8 cellular contexts compared by ENCODE assay signal in the genomic region with DNA sequence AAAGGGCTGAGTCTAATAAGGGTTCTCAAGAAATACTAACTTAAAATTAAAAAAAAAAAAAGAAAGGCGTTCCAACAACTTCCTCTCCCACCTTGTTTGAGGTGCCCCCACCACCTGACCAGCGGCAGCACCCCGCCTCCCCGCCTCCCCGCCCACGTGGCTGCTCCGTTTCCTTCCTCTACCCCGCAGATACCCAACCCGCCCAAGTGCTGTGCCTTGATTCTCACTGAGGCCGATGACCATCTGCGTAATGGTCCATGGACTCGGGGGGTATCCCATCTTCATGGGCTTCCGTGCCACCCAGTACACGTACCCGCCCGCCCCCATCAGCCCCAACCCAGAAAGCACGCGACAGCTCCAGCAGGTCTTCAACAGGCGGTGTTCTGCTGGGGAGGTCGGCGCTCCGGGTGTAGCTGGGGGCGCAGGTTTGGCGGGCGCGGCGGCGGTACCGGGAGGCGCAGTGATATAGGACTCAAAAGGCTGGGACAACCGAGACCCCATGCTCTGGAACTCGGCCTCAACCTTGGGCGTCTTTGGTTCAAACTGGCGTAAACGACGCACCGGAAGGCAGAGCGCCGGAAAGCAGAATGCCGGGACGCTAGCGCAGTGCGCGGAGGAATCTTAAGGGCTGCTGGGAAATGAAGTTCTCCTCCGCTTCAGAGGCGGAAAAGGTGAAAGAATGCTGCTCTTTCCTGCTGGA. TPM values are rescaled to one million over a fixed set of nuclear protein-coding genes. Genes with fewer than 3 reads are reported as not detected.
DNase-seq lines count a peak whose midpoint lies in the region; ATAC-seq and TF ChIP-seq lines count a peak whose summit lies in the region.

A gene with protein sequence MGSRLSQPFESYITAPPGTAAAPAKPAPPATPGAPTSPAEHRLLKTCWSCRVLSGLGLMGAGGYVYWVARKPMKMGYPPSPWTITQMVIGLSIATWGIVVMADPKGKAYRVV (minus strand): TSS at position 545 of the 700 bp plus-strand sequence. CDS start 44 bp downstream, at position 501.

- in situ Hi-C loops in HAP-1 (cut with MboI; ENCODE audit: low sequenced_read_pairs) = no loop called here

- no peaks in the 10 kb centered on the region for H3K9me3 ChIP-seq in HAP-1
- no peaks in the 10 kb centered on the region for H3K9me3 ChIP-seq in MM.1S (replicated peaks; ENCODE audit: insufficient read depth, low read length)
- no peaks in the 10 kb centered on the region for H3K9me3 ChIP-seq in thymus (ENCODE audit: control insufficient read depth)

- no peaks in the 10 kb centered on the region for H3F3A ChIP-seq in MM.1S (ENCODE audit: insufficient read depth, low read length)

- peaks cover 7% of the 10 kb centered on the region; the same call in 1 of the 2 replicates for H3K79me2 ChIP-seq in MM.1S (ENCODE audit: low read length)

- peak within 1 kb of the TSS; percentile 94 to 96 for H3K27ac Mint-ChIP-seq in activated naive CD4-positive, alpha-beta T cell treated with anti-CD3 and anti-CD28 coated beads, Interleukin-2, amount 50 U/mL, for 72 hours
- H3K27ac Mint-ChIP-seq in osteocyte (ENCODE audit: unreplicated experiment) = peak within 1 kb of the TSS; percentile 82

- H2AFZ ChIP-seq in MM.1S (ENCODE audit: low read length) = peak within 1 kb of the TSS; percentile 99

- peaks cover 12 to 21% of the 10 kb centered on the region in 2 donors for H3K36me3 Mint-ChIP-seq in activated naive CD4-positive, alpha-beta T cell treated with anti-CD3 and anti-CD28 coated beads, Interleukin-2, amount 50 U/mL, for 72 hours
- peaks cover 15% of the 10 kb centered on the region for H3K36me3 Mint-ChIP-seq in osteocyte (ENCODE audit: unreplicated experiment)

- peaks cover 2% of the 10 kb centered on the region for H3K27me3 Mint-ChIP-seq in osteocyte (ENCODE audit: unreplicated experiment)

- DNase-seq in GDM1 (lab: John Stamatoyannopoulos, UW) = peak; percentile 65
- peak; percentile 85 to 86 for DNase-seq in HAP-1 (ENCODE audit: low spot score in 2 of 2)
- DNase-seq in MM.1S = peak; percentile 86
- DNase-seq in SKM-1 (lab: John Stamatoyannopoulos, UW; ENCODE audit: unreplicated experiment) = peak; percentile 84
- peak; percentile 67 to 78 for DNase-seq in activated naive CD4-positive, alpha-beta T cell treated with anti-CD3 and anti-CD28 coated beads, Interleukin-2, amount 50 U/mL, for 72 hours (ENCODE audit: low spot score in 2 of 2)
- peak; percentile 63 to 93 (median 84) for DNase-seq in head of caudate nucleus
- DNase-seq in osteocyte (ENCODE audit: extremely low spot score, unreplicated experiment) = peak; percentile 86

- no peaks in the 10 kb centered on the region for H3K27me3 ChIP-seq in HAP-1 (ENCODE audit: low read depth)
- no peaks in the 10 kb centered on the region for H3K27me3 ChIP-seq in MM.1S (replicated peaks; ENCODE audit: insufficient read depth, low read length)
- H3K27me3 ChIP-seq in thymus (ENCODE audit: control insufficient read depth, insufficient read depth) = no peaks in the 10 kb centered on the region

- under 1% methylated on average over 46 of the region's 46 CpGs for WGBS in thymus

- intact Hi-C loops in head of caudate nucleus (cut with DNase I) = no loop called here

- peak; percentile 90 to 91 for ATAC-seq in activated naive CD4-positive, alpha-beta T cell treated with anti-CD3 and anti-CD28 coated beads, Interleukin-2, amount 50 U/mL, for 72 hours

- H3K9me2 ChIP-seq in MM.1S (replicated peaks; ENCODE audit: insufficient read depth, low read length) = no peaks in the 10 kb centered on the region

- H4K20me1 ChIP-seq in MM.1S (ENCODE audit: insufficient read depth, low read length) = no peaks in the 10 kb centered on the region

- H3K36me3 ChIP-seq in HAP-1 (replicated peaks) = peaks cover 24% of the 10 kb centered on the region
- H3K36me3 ChIP-seq in MM.1S (replicated peaks; ENCODE audit: insufficient read depth, low read length) = no peaks in the 10 kb centered on the region
- H3K36me3 ChIP-seq in thymus (ENCODE audit: control insufficient read depth, insufficient read depth) = peaks cover 8% of the 10 kb centered on the region

- no peaks in the 10 kb centered on the region for H3K9me3 Mint-ChIP-seq in activated naive CD4-positive, alpha-beta T cell treated with anti-CD3 and anti-CD28 coated beads, Interleukin-2, amount 50 U/mL, for 72 hours
- no peaks in the 10 kb centered on the region for H3K9me3 Mint-ChIP-seq in osteocyte (ENCODE audit: unreplicated experiment)

- peaks cover 10% of the 10 kb centered on the region for H3K4me1 Mint-ChIP-seq in osteocyte (ENCODE audit: unreplicated experiment)

- peak within 1 kb of the TSS; percentile 93 for H3K4me2 ChIP-seq in MM.1S (ENCODE audit: low read depth, low read length)

- H3K9ac ChIP-seq in MM.1S (ENCODE audit: low read length) = peak within 1 kb of the TSS; percentile 88

- peak within 1 kb of the TSS; percentile 81 for H3K4me3 ChIP-seq in HAP-1
- H3K4me3 ChIP-seq in MM.1S (ENCODE audit: low read length) = peak within 1 kb of the TSS; percentile 91
- peak within 1 kb of the TSS; percentile 72 for H3K4me3 ChIP-seq in thymus (ENCODE audit: low read length)

- H3K4me3 Mint-ChIP-seq in osteocyte (ENCODE audit: unreplicated experiment) = peak within 1 kb of the TSS; percentile 85

- peak within 1 kb of the TSS; percentile 56; the same call in 1 of the 2 replicates for H3K27ac ChIP-seq in MM.1S (ENCODE audit: low read length)
- peak within 1 kb of the TSS; percentile 93 for H3K27ac ChIP-seq in thymus (ENCODE audit: low read depth)

- peaks cover 16% of the 10 kb centered on the region for H3K4me1 ChIP-seq in HAP-1
- peaks cover 6% of the 10 kb centered on the region; the same call in 1 of the 2 replicates for H3K4me1 ChIP-seq in MM.1S (ENCODE audit: low read length)
- H3K4me1 ChIP-seq in thymus (ENCODE audit: control insufficient read depth, insufficient read depth, low read length) = peaks cover 11% of the 10 kb centered on the region

- TF ChIP-seq CTCF in MM.1S (IDR thresholded peaks at IDR 0.05; ENCODE audit: low read length) = no peak
- no peak for TF ChIP-seq CTCF in osteocyte (IDR thresholded peaks at IDR 0.05)

RNA-seq across cellular contexts. Expression of the gene that starts here (rescaled TPM):
- total RNA-seq in activated naive CD4-positive, alpha-beta T cell treated with anti-CD3 and anti-CD28 coated beads, Interleukin-2, amount 50 U/mL, for 72 hours = 10 to 100 TPM; 11.0 to 50.4 TPM
- 41.1 and 41.6 TPM in 2 replicates for total RNA-seq in osteocyte
- 26.3 TPM for polyA plus RNA-seq in thymus

Comparison
In these comparisons a context has a peak if more than half of its experiments do, and no peak if none do; other contexts are left out.
1. Peak in every context shown above with its lines: DNase-seq, ATAC-seq, H3K4me3 ChIP-seq and H3K27ac ChIP-seq.